20 cellular contexts compared by ENCODE assay signal in genomic region chr13:36031490-36031889, GRCh38.
A peak's percentile ranks its signal among the peaks of the same experiment; 100 is the strongest.
DNase-seq lines count a peak whose midpoint lies in the region; ATAC-seq and TF ChIP-seq lines count a peak whose summit lies in the region.
"Had no signal": no experiment of that assay in that cellular context is flagged by ENCODE, and none has a peak within 500 bp of the region (broad histone marks: within the 10 kb centered on the region; RNA-seq: fewer than 3 reads in every experiment).

No MANE protein-coding gene starts in this region.

- H3K4me2 ChIP-seq in neural progenitor cell, result no peak overlapping the region

- H3K4me1 Mint-ChIP-seq in neural progenitor cell, result peaks cover 25% of the 10 kb centered on the region
- H3K4me1 Mint-ChIP-seq in endodermal cell, result peaks cover 5% of the 10 kb centered on the region
- H3K4me1 Mint-ChIP-seq: IgD-negative memory B cell had no signal

- H3K9me3 ChIP-seq in neural progenitor cell (ENCODE audit: low read depth), result no peaks in the 10 kb centered on the region
- H3K9me3 ChIP-seq in endodermal cell (ENCODE audit: control insufficient read depth, low read length), result peaks cover 4% of the 10 kb centered on the region
- H3K9me3 ChIP-seq: MG63 had no signal

- H3K27ac Mint-ChIP-seq in neural progenitor cell, result peak overlapping the region; percentile 86
- no peak overlapping the region for H3K27ac Mint-ChIP-seq in endodermal cell
- H3K27ac Mint-ChIP-seq: IgD-negative memory B cell had no signal

- no peak overlapping the region for H2AFZ ChIP-seq in ACC112 (ENCODE audit: low read length, unreplicated experiment)
- H2AFZ ChIP-seq in neural progenitor cell (replicated peaks), result peak overlapping the region; percentile 14

- H3K4me3 ChIP-seq in ACC112 (ENCODE audit: low read depth, low read length) (no peak overlapping the region), brain microvascular endothelial cell (ENCODE audit: low read depth, low read length) (no peak overlapping the region), neural progenitor cell (no peak overlapping the region), endodermal cell (ENCODE audit: low read length) (no peak overlapping the region)
- H3K4me3 ChIP-seq: MG63 had no signal

- 86% methylated on average over 8 of the region's 8 CpGs; no CpG with 5 or more reads in 1 of the 2 experiments for WGBS in endodermal cell (ENCODE audit: insufficient coverage in 1 of 2, insufficient read length in 1 of 2), 2 experiments

- no peaks in the 10 kb centered on the region for H3K36me3 ChIP-seq in ACC112 (ENCODE audit: insufficient read depth, low read length)
- no peaks in the 10 kb centered on the region for H3K36me3 ChIP-seq in brain microvascular endothelial cell (replicated peaks)
- no peaks in the 10 kb centered on the region for H3K36me3 ChIP-seq in neural progenitor cell
- no peaks in the 10 kb centered on the region for H3K36me3 ChIP-seq in endodermal cell (ENCODE audit: control insufficient read depth, insufficient read depth, low read length)
- H3K36me3 ChIP-seq: MG63 had no signal

- H3K79me2 ChIP-seq in ACC112 (ENCODE audit: control insufficient read depth, insufficient read depth, low read length, unreplicated experiment) (no peaks in the 10 kb centered on the region), neural progenitor cell (ENCODE audit: low read depth) (no peaks in the 10 kb centered on the region)

- H4K20me1 ChIP-seq in neural progenitor cell (ENCODE audit: low read depth), result no peaks in the 10 kb centered on the region

- no peak overlapping the region for H3K9ac ChIP-seq in neural progenitor cell
- H3K9ac ChIP-seq in endodermal cell (ENCODE audit: extremely low read depth, low read length, poor library complexity, severe bottlenecking), result no peak overlapping the region

- H3K36me3 Mint-ChIP-seq in neural progenitor cell, result no peaks in the 10 kb centered on the region
- H3K36me3 Mint-ChIP-seq in endodermal cell (ENCODE audit: low read depth), result no peaks in the 10 kb centered on the region
- H3K36me3 Mint-ChIP-seq: IgD-negative memory B cell had no signal

- H3K27ac ChIP-seq in ACC112 (ENCODE audit: low read depth, low read length) (peak overlapping the region; percentile 86), brain microvascular endothelial cell (peak overlapping the region; percentile 93), neural progenitor cell (peak overlapping the region; percentile 18), endodermal cell (ENCODE audit: low read depth, low read length) (no peak overlapping the region)
- H3K27ac ChIP-seq: C4-2B, HL-60 had no signal

- peaks cover 8% of the 10 kb centered on the region for H3K27me3 Mint-ChIP-seq in neural progenitor cell (ENCODE audit: insufficient read depth, low read depth)
- no peaks in the 10 kb centered on the region for H3K27me3 Mint-ChIP-seq in endodermal cell (ENCODE audit: insufficient read depth)
- H3K27me3 Mint-ChIP-seq: IgD-negative memory B cell had no signal

- TF ChIP-seq CTCF in brain microvascular endothelial cell (IDR thresholded peaks at IDR 0.05; ENCODE audit: low read depth, low read length, missing control alignments) (no peak), neural progenitor cell (IDR thresholded peaks at IDR 0.05) (no peak), endodermal cell (conservative IDR thresholded peaks at IDR 0.05) (no peak)

- H3K27me3 ChIP-seq in ACC112 (ENCODE audit: insufficient read depth, low read length) (no peaks in the 10 kb centered on the region), brain microvascular endothelial cell (replicated peaks) (no peaks in the 10 kb centered on the region), neural progenitor cell (no peaks in the 10 kb centered on the region), endodermal cell (ENCODE audit: control insufficient read depth, insufficient read depth, low read length, poor library complexity, severe bottlenecking) (no peaks in the 10 kb centered on the region)
- H3K27me3 ChIP-seq: MG63 had no signal

- in situ Hi-C loops in brain microvascular endothelial cell (cut with HindIII; ENCODE audit: low pct_ligation_motif_present, low sequenced_read_pairs), result no loop called here

- H3K4me3 Mint-ChIP-seq in neural progenitor cell (no peak overlapping the region), endodermal cell (no peak overlapping the region)
- H3K4me3 Mint-ChIP-seq: IgD-negative memory B cell had no signal

- H3K4me1 ChIP-seq in ACC112 (ENCODE audit: control insufficient read depth, insufficient read depth, low read length, unreplicated experiment), result peaks cover 30% of the 10 kb centered on the region
- H3K4me1 ChIP-seq in neural progenitor cell, result peaks cover 27% of the 10 kb centered on the region
- H3K4me1 ChIP-seq in endodermal cell (ENCODE audit: control insufficient read depth, insufficient read depth, low read length), result peaks cover 2% of the 10 kb centered on the region

- H3K9me3 Mint-ChIP-seq in neural progenitor cell (peaks cover 2% of the 10 kb centered on the region), endodermal cell (peaks cover 10% of the 10 kb centered on the region)

- H3F3A ChIP-seq in neural progenitor cell (ENCODE audit: low read depth), result peaks cover 6% of the 10 kb centered on the region

- no peak for ATAC-seq in left cardiac atrium
- no peak for ATAC-seq in GM18520 (IDR thresholded peaks at IDR 0.05; ENCODE audit: unreplicated experiment)

- DNase-seq in brain microvascular endothelial cell (no peak), neural progenitor cell (ENCODE audit: low spot score) (no peak), left cardiac atrium (no peak), HUDEP-2 (lab: John Stamatoyannopoulos, UW; ENCODE audit: unreplicated experiment in 76 of 76) (no peak), endodermal cell (no peak)
- DNase-seq: DMS 273 treated with DMSO at 0.1 percent for 48 hours, DND-41, H7, Kasumi-1, NCI-H1105, NCI-H748 treated with DMSO at 0.1 percent for 48 hours, OCI-M1, SHP77 had no signal

- intact Hi-C loops in left cardiac atrium (cut with DNase I), result no loop called here

TF ChIP-seq in PFSK-1, 5 proteins besides CTCF, POLR2A, EP300 and RAD21:
- TF ChIP-seq SIN3A (IDR thresholded peaks at IDR 0.05; ENCODE audit: borderline replicate concordance, insufficient read depth, low read length) (no peak), TAF1 (IDR thresholded peaks at IDR 0.05; ENCODE audit: borderline replicate concordance, insufficient read depth, low read length) (no peak), FOXP2 (optimal IDR thresholded peaks at IDR 0.05; ENCODE audit: borderline replicate concordance, extremely low read depth, extremely low read length, insufficient read depth) (peak; percentile 46), POLR2AphosphoS5 (IDR thresholded peaks at IDR 0.05; ENCODE audit: low read depth, low read length) (no peak), REST (IDR thresholded peaks at IDR 0.05; ENCODE audit: insufficient read depth in 1 of 2, low read depth in 2 of 2, low read length in 2 of 2) (no peak)
